In genomic region chrX:79162076-79162475, GRCh38 we compare ENCODE assay signal across 18 cellular contexts. TPM values are rescaled to one million over a fixed set of nuclear protein-coding genes. Genes with fewer than 3 reads are reported as not detected.
DNase-seq lines count a peak whose midpoint lies in the region; ATAC-seq and TF ChIP-seq lines count a peak whose summit lies in the region.
"Had no signal": no experiment of that assay in that cellular context is flagged by ENCODE, and none has a peak within 500 bp of the region (broad histone marks: within the 10 kb centered on the region; RNA-seq: fewer than 3 reads in every experiment).

No MANE protein-coding gene starts in this region.

- H3K36me3 ChIP-seq in GM06990 (ENCODE audit: control insufficient read depth, insufficient read depth, low read length) (no peaks in the 10 kb centered on the region), Peyer's patch (no peaks in the 10 kb centered on the region), endocrine pancreas (ENCODE audit: control insufficient read depth, insufficient read depth, low read length) (no peaks in the 10 kb centered on the region)
- H3K36me3 ChIP-seq: brain microvascular endothelial cell, SJSA1 had no signal

- H3K9me3 ChIP-seq in Peyer's patch, result no peaks in the 10 kb centered on the region
- no peaks in the 10 kb centered on the region for H3K9me3 ChIP-seq in endocrine pancreas (ENCODE audit: control insufficient read depth, low read length)
- H3K9me3 ChIP-seq: SJSA1 had no signal

- H3K4me1 Mint-ChIP-seq in activated CD4-positive, alpha-beta T cell treated with anti-CD3 and anti-CD28 coated beads for 36 hours, result peaks cover 63% of the 10 kb centered on the region
- H3K4me1 Mint-ChIP-seq: endodermal cell, H9, mesothelial cell of epicardium had no signal

- TF ChIP-seq CTCF in GM06990 (IDR thresholded peaks at IDR 0.05; ENCODE audit: insufficient read depth, low read length, poor library complexity, severe bottlenecking), result no peak
- no peak for TF ChIP-seq CTCF in Peyer's patch (IDR thresholded peaks at IDR 0.05)
- TF ChIP-seq CTCF in foreskin fibroblast (IDR thresholded peaks at IDR 0.05; ENCODE audit: low read depth, low read length), result no peak

- no peak for TF ChIP-seq POLR2A in Peyer's patch (IDR thresholded peaks at IDR 0.05)

- H3K27ac Mint-ChIP-seq in activated CD4-positive, alpha-beta T cell treated with anti-CD3 and anti-CD28 coated beads for 36 hours, result peak overlapping the region; percentile 93
- H3K27ac Mint-ChIP-seq: endodermal cell, H9, mesothelial cell of epicardium had no signal

- intact Hi-C loops in activated CD4-positive, alpha-beta T cell treated with anti-CD3 and anti-CD28 coated beads for 36 hours (cut with DNase I, micrococcal nuclease), result loop anchor here (10.0 kb wide), 2 partner anchors 1057 to 1257 kb away; partner anchors contain the start of gene PGK1 (in 1 of the 2)

- POLR2A ChIA-PET in activated CD4-positive, alpha-beta T cell treated with anti-CD3 and anti-CD28 coated beads for 36 hours (lab: Charles Lee), result no interaction called here

- no peak for DNase-seq in activated CD4-positive, alpha-beta T cell treated with anti-CD3 and anti-CD28 coated beads for 36 hours
- DNase-seq in activated CD4-positive, alpha-beta T cell treated with anti-CD3 and anti-CD28 coated beads, Interleukin-2, amount 50 U/mL, for 4 hours, result no peak
- DNase-seq in GM06990 (ENCODE audit: extremely low read depth, insufficient read length) (no peak), Peyer's patch (no peak), SW480 (ENCODE audit: low spot score) (no peak), midbrain (lab: John Stamatoyannopoulos, UW) (no peak), foreskin fibroblast (no peak)
- DNase-seq: brain microvascular endothelial cell, Calu3, endodermal cell, H9, NCI-H2107 had no signal

- ATAC-seq in activated CD4-positive, alpha-beta T cell treated with anti-CD3 and anti-CD28 coated beads for 36 hours, result no peak

- peak overlapping the region; percentile 75 for H3K4me3 Mint-ChIP-seq in activated CD4-positive, alpha-beta T cell treated with anti-CD3 and anti-CD28 coated beads for 36 hours
- H3K4me3 Mint-ChIP-seq: endodermal cell, H9, mesothelial cell of epicardium had no signal

- CTCF ChIA-PET in activated CD4-positive, alpha-beta T cell treated with anti-CD3 and anti-CD28 coated beads for 36 hours (lab: Charles Lee), result interaction anchor here (0.6 to 1.0 kb wide), 2 partner anchors 20 to 57 kb away, joined by 3 read pairs; no protein-coding TSS in a partner anchor

- H3K27me3 ChIP-seq in GM06990 (replicated peaks; ENCODE audit: control insufficient read depth, insufficient read depth, low read length) (no peaks in the 10 kb centered on the region), Peyer's patch (no peaks in the 10 kb centered on the region), endocrine pancreas (ENCODE audit: control insufficient read depth, insufficient read depth, low read length) (no peaks in the 10 kb centered on the region)
- H3K27me3 ChIP-seq: brain microvascular endothelial cell, SJSA1 had no signal

- H3K9me3 Mint-ChIP-seq in activated CD4-positive, alpha-beta T cell treated with anti-CD3 and anti-CD28 coated beads for 36 hours (ENCODE audit: low read depth), result no peaks in the 10 kb centered on the region

- peak overlapping the region; percentile 17 to 57 (median 21) for H3K27ac ChIP-seq in Peyer's patch
- H3K27ac ChIP-seq: brain microvascular endothelial cell, SJSA1 had no signal

- H3K4me3 ChIP-seq in GM06990 (replicated peaks; ENCODE audit: low read depth, low read length) (peak overlapping the region; percentile 8; the same call in 1 of the 2 replicates), Peyer's patch (no peak overlapping the region), endocrine pancreas (ENCODE audit: control insufficient read depth, insufficient read depth, low read length) (peak overlapping the region; percentile 59), foreskin fibroblast (ENCODE audit: low read depth in 1 of 2, low read length in 2 of 2) (no peak overlapping the region)
- H3K4me3 ChIP-seq: SJSA1 had no signal

- H3K4me1 ChIP-seq in Peyer's patch (no peaks in the 10 kb centered on the region), endocrine pancreas (ENCODE audit: control insufficient read depth, insufficient read depth, low read length) (no peaks in the 10 kb centered on the region)
- H3K4me1 ChIP-seq: SJSA1 had no signal

- H3K36me3 Mint-ChIP-seq in activated CD4-positive, alpha-beta T cell treated with anti-CD3 and anti-CD28 coated beads for 36 hours (ENCODE audit: low read depth), result peaks cover 18% of the 10 kb centered on the region
- H3K36me3 Mint-ChIP-seq: mesothelial cell of epicardium had no signal

- no peaks in the 10 kb centered on the region for H3K27me3 Mint-ChIP-seq in activated CD4-positive, alpha-beta T cell treated with anti-CD3 and anti-CD28 coated beads for 36 hours

- H3K9ac ChIP-seq in endocrine pancreas (ENCODE audit: control insufficient read depth, insufficient read depth, low read length), result no peak overlapping the region

RNA-seq across cellular contexts. Expression of gene GPR174, which starts 17.6 kb away (rescaled TPM):
- total RNA-seq in activated CD4-positive, alpha-beta T cell treated with anti-CD3 and anti-CD28 coated beads for 36 hours, result 1 to 10 TPM; 8.5 to 9.9 TPM
- 10 to 100 TPM in 1 of 4 donors, 1 to 10 TPM in 3; 4.9 to 23.1 (median 6.6) TPM for total RNA-seq in Peyer's patch
- total RNA-seq: Calu3, endodermal cell, fibroblast of villous mesenchyme, H9, M059J, mesothelial cell of epicardium, osteoblast, SJSA1 had no signal

Comparison
In these comparisons a context has a peak if more than half of its experiments do, and no peak if none do; other contexts are left out.
1. H3K4me3 ChIP-seq: peak in GM06990 (single experiment) and endocrine pancreas (single experiment); none in Peyer's patch (0 of 4) and foreskin fibroblast (0 of 2).